Comparison of ENCODE assay signal across 11 cellular contexts in genomic region chr3:129687586-129688125, GRCh38.
A peak's percentile ranks its signal among the peaks of the same experiment; 100 is the strongest.
DNase-seq lines count a peak whose midpoint lies in the region; ATAC-seq and TF ChIP-seq lines count a peak whose summit lies in the region.
"Had no signal": no experiment of that assay in that cellular context is flagged by ENCODE, and none has a peak within 500 bp of the region (broad histone marks: within the 10 kb centered on the region; RNA-seq: fewer than 3 reads in every experiment).

No MANE protein-coding gene starts in this region.

- in situ Hi-C loops in Caki2 (cut with HindIII; ENCODE audit: low pct_unique_long_range_greater_than_20kb, low sequenced_read_pairs), result no loop called here

- no peaks in the 10 kb centered on the region for H3K27me3 ChIP-seq in WERI-Rb-1 (ENCODE audit: insufficient read depth, low read depth, severe bottlenecking)

- H3K27ac ChIP-seq in WERI-Rb-1, result peak overlapping the region; percentile 45; the same call in 1 of the 2 replicates

- no peaks in the 10 kb centered on the region for H3K36me3 ChIP-seq in WERI-Rb-1

- H3K4me3 ChIP-seq in WERI-Rb-1 (ENCODE audit: low read depth, low read length), result no peak overlapping the region

- no peak for TF ChIP-seq CTCF in WERI-Rb-1 (IDR thresholded peaks at IDR 0.05; ENCODE audit: low read depth, low read length)

- ATAC-seq in GM21515 (IDR thresholded peaks at IDR 0.05; ENCODE audit: unreplicated experiment) (no peak), GM21390 (IDR thresholded peaks at IDR 0.05; ENCODE audit: unreplicated experiment) (no peak)

- DNase-seq in Caki2 (ENCODE audit: low read depth) (peak; percentile 38), WERI-Rb-1 (no peak), hepatic stellate cell (ENCODE audit: low spot score) (peak; percentile 12), pons (ENCODE audit: low spot score) (peak; percentile 73), GM19238 (ENCODE audit: insufficient read length, low spot score) (no peak), NCI-H1436 treated with DMSO at 0.1 percent for 48 hours (lab: John Stamatoyannopoulos, UW) (no peak)
- DNase-seq: activated CD4-positive, alpha-beta T cell treated with anti-CD3 and anti-CD28 coated beads for 4 hours; activated effector memory CD4-positive, alpha-beta T cell treated with anti-CD3 and anti-CD28 coated beads, Interleukin-2, amount 50 U/mL, for 16 hours; CD4-positive, CD25-positive, alpha-beta regulatory T cell had no signal

- no peaks in the 10 kb centered on the region for H3K9me3 ChIP-seq in WERI-Rb-1 (ENCODE audit: severe bottlenecking)

Comparison
In these comparisons a context has a peak if more than half of its experiments do, and no peak if none do; other contexts are left out.
1. DNase-seq: peak in Caki2 (single experiment), hepatic stellate cell (single experiment) and pons (single experiment); none in WERI-Rb-1 (single experiment), GM19238 (single experiment) and NCI-H1436 treated with DMSO at 0.1 percent for 48 hours (single experiment).